1 cellular context compared by ENCODE assay signal in the genomic region with DNA sequence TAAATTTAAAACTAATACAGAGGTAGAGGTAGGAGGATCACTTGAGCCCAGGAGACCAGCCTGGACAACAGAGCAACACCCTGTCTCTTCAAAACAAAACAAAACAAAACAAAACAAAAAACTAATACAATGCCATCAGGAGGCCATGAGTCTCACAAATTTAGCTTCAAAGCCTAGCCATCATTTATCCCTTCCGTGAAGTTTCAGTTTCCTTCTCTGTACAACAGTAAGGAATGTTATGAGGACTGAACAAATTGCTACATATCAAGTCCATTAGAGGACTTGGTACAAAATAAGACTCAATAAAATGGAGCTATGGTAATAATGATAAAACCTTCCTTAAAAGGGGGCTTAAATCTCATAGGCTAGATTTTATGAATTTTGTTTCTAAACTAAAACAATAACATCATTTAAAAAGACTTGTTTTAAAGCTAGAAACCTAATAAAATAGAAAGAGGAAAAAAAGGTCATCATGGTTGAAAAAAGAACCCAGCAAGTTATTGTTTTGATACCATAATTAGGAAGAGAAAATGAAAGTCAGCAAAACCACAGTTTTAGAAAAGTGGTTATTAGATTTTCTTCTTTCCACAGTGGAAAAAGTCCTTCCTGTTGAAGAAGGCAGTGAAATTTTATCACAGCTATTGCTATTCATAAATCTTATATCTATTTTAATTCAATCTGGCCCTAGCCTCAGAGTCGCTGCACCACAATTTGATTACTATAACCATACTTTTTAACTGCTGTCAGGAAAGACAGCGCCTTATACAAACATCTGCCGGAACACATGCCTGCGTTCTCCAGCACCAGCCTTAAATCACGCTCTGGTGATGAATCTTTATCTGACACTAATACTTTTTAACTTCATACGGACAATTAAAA.
TF ChIP-seq lines count a peak whose summit lies in the region.

No MANE protein-coding gene starts in this region.

TF ChIP-seq in GM23338, 12 proteins besides CTCF, POLR2A, EP300 and RAD21 (continued from another document):
- TF ChIP-seq CREB1 (CRISPR knock-in tag; IDR thresholded peaks at IDR 0.05; ENCODE audit: low read depth): no peak
- TF ChIP-seq, protein P1, sequence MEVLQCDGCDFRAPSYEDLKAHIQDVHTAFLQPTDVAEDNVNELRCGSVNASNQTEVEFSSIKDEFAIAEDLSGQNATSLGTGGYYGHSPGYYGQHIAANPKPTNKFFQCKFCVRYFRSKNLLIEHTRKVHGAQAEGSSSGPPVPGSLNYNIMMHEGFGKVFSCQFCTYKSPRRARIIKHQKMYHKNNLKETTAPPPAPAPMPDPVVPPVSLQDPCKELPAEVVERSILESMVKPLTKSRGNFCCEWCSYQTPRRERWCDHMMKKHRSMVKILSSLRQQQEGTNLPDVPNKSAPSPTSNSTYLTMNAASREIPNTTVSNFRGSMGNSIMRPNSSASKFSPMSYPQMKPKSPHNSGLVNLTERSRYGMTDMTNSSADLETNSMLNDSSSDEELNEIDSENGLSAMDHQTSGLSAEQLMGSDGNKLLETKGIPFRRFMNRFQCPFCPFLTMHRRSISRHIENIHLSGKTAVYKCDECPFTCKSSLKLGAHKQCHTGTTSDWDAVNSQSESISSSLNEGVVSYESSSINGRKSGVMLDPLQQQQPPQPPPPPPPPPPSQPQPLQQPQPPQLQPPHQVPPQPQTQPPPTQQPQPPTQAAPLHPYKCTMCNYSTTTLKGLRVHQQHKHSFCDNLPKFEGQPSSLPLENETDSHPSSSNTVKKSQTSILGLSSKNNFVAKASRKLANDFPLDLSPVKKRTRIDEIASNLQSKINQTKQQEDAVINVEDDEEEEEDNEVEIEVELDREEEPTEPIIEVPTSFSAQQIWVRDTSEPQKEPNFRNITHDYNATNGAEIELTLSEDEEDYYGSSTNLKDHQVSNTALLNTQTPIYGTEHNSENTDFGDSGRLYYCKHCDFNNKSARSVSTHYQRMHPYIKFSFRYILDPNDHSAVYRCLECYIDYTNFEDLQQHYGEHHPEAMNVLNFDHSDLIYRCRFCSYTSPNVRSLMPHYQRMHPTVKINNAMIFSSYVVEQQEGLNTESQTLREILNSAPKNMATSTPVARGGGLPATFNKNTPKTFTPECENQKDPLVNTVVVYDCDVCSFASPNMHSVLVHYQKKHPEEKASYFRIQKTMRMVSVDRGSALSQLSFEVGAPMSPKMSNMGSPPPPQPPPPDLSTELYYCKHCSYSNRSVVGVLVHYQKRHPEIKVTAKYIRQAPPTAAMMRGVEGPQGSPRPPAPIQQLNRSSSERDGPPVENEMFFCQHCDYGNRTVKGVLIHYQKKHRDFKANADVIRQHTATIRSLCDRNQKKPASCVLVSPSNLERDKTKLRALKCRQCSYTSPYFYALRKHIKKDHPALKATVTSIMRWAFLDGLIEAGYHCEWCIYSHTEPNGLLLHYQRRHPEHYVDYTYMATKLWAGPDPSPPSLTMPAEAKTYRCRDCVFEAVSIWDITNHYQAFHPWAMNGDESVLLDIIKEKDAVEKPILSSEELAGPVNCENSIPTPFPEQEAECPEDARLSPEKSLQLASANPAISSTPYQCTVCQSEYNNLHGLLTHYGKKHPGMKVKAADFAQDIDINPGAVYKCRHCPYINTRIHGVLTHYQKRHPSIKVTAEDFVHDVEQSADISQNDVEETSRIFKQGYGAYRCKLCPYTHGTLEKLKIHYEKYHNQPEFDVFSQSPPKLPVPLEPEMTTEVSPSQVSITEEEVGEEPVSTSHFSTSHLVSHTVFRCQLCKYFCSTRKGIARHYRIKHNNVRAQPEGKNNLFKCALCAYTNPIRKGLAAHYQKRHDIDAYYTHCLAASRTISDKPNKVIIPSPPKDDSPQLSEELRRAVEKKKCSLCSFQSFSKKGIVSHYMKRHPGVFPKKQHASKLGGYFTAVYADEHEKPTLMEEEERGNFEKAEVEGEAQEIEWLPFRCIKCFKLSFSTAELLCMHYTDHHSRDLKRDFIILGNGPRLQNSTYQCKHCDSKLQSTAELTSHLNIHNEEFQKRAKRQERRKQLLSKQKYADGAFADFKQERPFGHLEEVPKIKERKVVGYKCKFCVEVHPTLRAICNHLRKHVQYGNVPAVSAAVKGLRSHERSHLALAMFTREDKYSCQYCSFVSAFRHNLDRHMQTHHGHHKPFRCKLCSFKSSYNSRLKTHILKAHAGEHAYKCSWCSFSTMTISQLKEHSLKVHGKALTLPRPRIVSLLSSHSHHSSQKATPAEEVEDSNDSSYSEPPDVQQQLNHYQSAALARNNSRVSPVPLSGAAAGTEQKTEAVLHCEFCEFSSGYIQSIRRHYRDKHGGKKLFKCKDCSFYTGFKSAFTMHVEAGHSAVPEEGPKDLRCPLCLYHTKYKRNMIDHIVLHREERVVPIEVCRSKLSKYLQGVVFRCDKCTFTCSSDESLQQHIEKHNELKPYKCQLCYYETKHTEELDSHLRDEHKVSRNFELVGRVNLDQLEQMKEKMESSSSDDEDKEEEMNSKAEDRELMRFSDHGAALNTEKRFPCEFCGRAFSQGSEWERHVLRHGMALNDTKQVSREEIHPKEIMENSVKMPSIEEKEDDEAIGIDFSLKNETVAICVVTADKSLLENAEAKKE (CRISPR knock-in tag; IDR thresholded peaks at IDR 0.05): no peak
- TF ChIP-seq POLR2AphosphoS5 (IDR thresholded peaks at IDR 0.05; ENCODE audit: low read depth): no peak
- no peak for TF ChIP-seq JUNB (IDR thresholded peaks at IDR 0.05; ENCODE audit: unreplicated experiment)
- TF ChIP-seq, protein P2, sequence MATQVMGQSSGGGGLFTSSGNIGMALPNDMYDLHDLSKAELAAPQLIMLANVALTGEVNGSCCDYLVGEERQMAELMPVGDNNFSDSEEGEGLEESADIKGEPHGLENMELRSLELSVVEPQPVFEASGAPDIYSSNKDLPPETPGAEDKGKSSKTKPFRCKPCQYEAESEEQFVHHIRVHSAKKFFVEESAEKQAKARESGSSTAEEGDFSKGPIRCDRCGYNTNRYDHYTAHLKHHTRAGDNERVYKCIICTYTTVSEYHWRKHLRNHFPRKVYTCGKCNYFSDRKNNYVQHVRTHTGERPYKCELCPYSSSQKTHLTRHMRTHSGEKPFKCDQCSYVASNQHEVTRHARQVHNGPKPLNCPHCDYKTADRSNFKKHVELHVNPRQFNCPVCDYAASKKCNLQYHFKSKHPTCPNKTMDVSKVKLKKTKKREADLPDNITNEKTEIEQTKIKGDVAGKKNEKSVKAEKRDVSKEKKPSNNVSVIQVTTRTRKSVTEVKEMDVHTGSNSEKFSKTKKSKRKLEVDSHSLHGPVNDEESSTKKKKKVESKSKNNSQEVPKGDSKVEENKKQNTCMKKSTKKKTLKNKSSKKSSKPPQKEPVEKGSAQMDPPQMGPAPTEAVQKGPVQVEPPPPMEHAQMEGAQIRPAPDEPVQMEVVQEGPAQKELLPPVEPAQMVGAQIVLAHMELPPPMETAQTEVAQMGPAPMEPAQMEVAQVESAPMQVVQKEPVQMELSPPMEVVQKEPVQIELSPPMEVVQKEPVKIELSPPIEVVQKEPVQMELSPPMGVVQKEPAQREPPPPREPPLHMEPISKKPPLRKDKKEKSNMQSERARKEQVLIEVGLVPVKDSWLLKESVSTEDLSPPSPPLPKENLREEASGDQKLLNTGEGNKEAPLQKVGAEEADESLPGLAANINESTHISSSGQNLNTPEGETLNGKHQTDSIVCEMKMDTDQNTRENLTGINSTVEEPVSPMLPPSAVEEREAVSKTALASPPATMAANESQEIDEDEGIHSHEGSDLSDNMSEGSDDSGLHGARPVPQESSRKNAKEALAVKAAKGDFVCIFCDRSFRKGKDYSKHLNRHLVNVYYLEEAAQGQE (IDR thresholded peaks at IDR 0.05; ENCODE audit: unreplicated experiment): no peak
- TF ChIP-seq ZNF114 (CRISPR knock-in tag; IDR thresholded peaks at IDR 0.05): no peak
- TF ChIP-seq STAT1 (IDR thresholded peaks at IDR 0.05; ENCODE audit: unreplicated experiment): no peak
